In genomic region chr9:107239474-107239873, GRCh38 we compare ENCODE assay signal across 9 cellular contexts. TPM values are rescaled to one million over a fixed set of nuclear protein-coding genes. Genes with fewer than 3 reads are reported as not detected.
DNase-seq lines count a peak whose midpoint lies in the region; ATAC-seq and TF ChIP-seq lines count a peak whose summit lies in the region.
"Had no signal": no experiment of that assay in that cellular context is flagged by ENCODE, and none has a peak within 500 bp of the region (broad histone marks: within the 10 kb centered on the region; RNA-seq: fewer than 3 reads in every experiment).

No MANE protein-coding gene starts in this region.

- H3K4me1 ChIP-seq in MM.1S (ENCODE audit: low read length) (no peaks in the 10 kb centered on the region), mesendoderm (ENCODE audit: control insufficient read depth, low read depth, low read length) (peaks cover 2% of the 10 kb centered on the region), transverse colon (peaks cover 6 to 11% (median 10%) of the 10 kb centered on the region in 4 donors)

- no peak overlapping the region for H3K18ac ChIP-seq in mesendoderm (ENCODE audit: low read length)

- no peak overlapping the region for H3K27ac Mint-ChIP-seq in chondrocyte (ENCODE audit: unreplicated experiment)
- H3K27ac Mint-ChIP-seq in activated CD4-positive, alpha-beta T cell treated with anti-CD3 and anti-CD28 coated beads, Interleukin-2, amount 10 ng/mL, durations not matched to agents 24 days and 14 days: no peak overlapping the region

- peak; percentile 63 for DNase-seq in ELR (ENCODE audit: low read depth)
- no peak for DNase-seq in MM.1S
- DNase-seq in chondrocyte (ENCODE audit: low spot score): no peak
- peak; percentile 44 for DNase-seq in mesendoderm
- no peak for DNase-seq in transverse colon
- no peak for DNase-seq in activated CD4-positive, alpha-beta T cell treated with anti-CD3 and anti-CD28 coated beads, Interleukin-2, amount 10 ng/mL, durations not matched to agents 24 days and 14 days
- DNase-seq: stimulated activated CD4-positive, alpha-beta T cell treated with anti-CD3 and anti-CD28 coated beads, Interleukin-15, amount 100 ng/mL, for 24 hours had no signal

- no peak overlapping the region for H2BK120ac ChIP-seq in mesendoderm (ENCODE audit: low read depth, low read length)

- H3K27ac ChIP-seq in MM.1S (ENCODE audit: low read length): no peak overlapping the region
- no peak overlapping the region for H3K27ac ChIP-seq in mesendoderm (ENCODE audit: low read depth, low read length)
- no peak overlapping the region for H3K27ac ChIP-seq in transverse colon

- H2BK5ac ChIP-seq in mesendoderm (ENCODE audit: low read length): no peak overlapping the region

- TF ChIP-seq POLR2A in transverse colon (IDR thresholded peaks at IDR 0.05): no peak

- no peak overlapping the region for H3K4ac ChIP-seq in mesendoderm (ENCODE audit: low read depth, low read length)

- H3K79me2 ChIP-seq in MM.1S (ENCODE audit: low read length): no peaks in the 10 kb centered on the region
- H3K79me2 ChIP-seq in mesendoderm (ENCODE audit: control insufficient read depth, insufficient read depth, low read length): no peaks in the 10 kb centered on the region

- H3K9me3 ChIP-seq in MM.1S (replicated peaks; ENCODE audit: insufficient read depth, low read length) (no peaks in the 10 kb centered on the region), transverse colon (no peaks in the 10 kb centered on the region)

- H3K27me3 ChIP-seq in MM.1S (replicated peaks; ENCODE audit: insufficient read depth, low read length) (no peaks in the 10 kb centered on the region), mesendoderm (ENCODE audit: insufficient read depth, low read length, poor library complexity) (no peaks in the 10 kb centered on the region), transverse colon (no peaks in the 10 kb centered on the region)

- H3K36me3 Mint-ChIP-seq in chondrocyte (ENCODE audit: low read depth): no peaks in the 10 kb centered on the region
- H3K36me3 Mint-ChIP-seq in activated CD4-positive, alpha-beta T cell treated with anti-CD3 and anti-CD28 coated beads, Interleukin-2, amount 10 ng/mL, durations not matched to agents 24 days and 14 days (ENCODE audit: low read depth): no peaks in the 10 kb centered on the region

- H3K27me3 Mint-ChIP-seq in chondrocyte (ENCODE audit: low read depth): no peaks in the 10 kb centered on the region
- peaks cover 7% of the 10 kb centered on the region for H3K27me3 Mint-ChIP-seq in activated CD4-positive, alpha-beta T cell treated with anti-CD3 and anti-CD28 coated beads, Interleukin-2, amount 10 ng/mL, durations not matched to agents 24 days and 14 days

- H3K9ac ChIP-seq in MM.1S (ENCODE audit: low read length) (no peak overlapping the region), mesendoderm (ENCODE audit: low read length) (no peak overlapping the region)

- no peak overlapping the region for H4K8ac ChIP-seq in mesendoderm (ENCODE audit: low read depth, low read length)

- intact Hi-C loops in transverse colon (cut with DNase I; ENCODE audit: low total_unique reads): no loop called here
- intact Hi-C loops in activated CD4-positive, alpha-beta T cell treated with anti-CD3 and anti-CD28 coated beads, Interleukin-2, amount 10 ng/mL, durations not matched to agents 24 days and 14 days (cut with micrococcal nuclease): no loop called here

- no CpG with 5 or more reads among the region's 2 CpGs for WGBS in mesendoderm (ENCODE audit: extremely low coverage, insufficient coverage, low lambda C conversion rate)
- WGBS in transverse colon (ENCODE audit: low coverage in 1 of 2), 2 donors: 63% methylated on average over 2 of the region's 2 CpGs

- in situ Hi-C loops in transverse colon (cut with MboI; ENCODE audit: low pct_ligation_motif_present in 1 of 4, low pct_unique_long_range_greater_than_20kb in 1 of 4, low sequenced_read_pairs in 3 of 4): loop anchor here in 1 of 4 donors (10.0 kb wide), 1 partner anchor 105 kb away; no protein-coding TSS in a partner anchor

- no peak overlapping the region for H2BK15ac ChIP-seq in mesendoderm (replicated peaks; ENCODE audit: low read depth)

- no peaks in the 10 kb centered on the region for H3K9me2 ChIP-seq in MM.1S (replicated peaks; ENCODE audit: insufficient read depth, low read length)

- no peak overlapping the region for H2AK5ac ChIP-seq in mesendoderm (ENCODE audit: low read length)

- no peak overlapping the region for H2AFZ ChIP-seq in MM.1S (ENCODE audit: low read length)

- no peaks in the 10 kb centered on the region for H3K9me3 Mint-ChIP-seq in chondrocyte (ENCODE audit: low read depth)
- no peaks in the 10 kb centered on the region for H3K9me3 Mint-ChIP-seq in activated CD4-positive, alpha-beta T cell treated with anti-CD3 and anti-CD28 coated beads, Interleukin-2, amount 10 ng/mL, durations not matched to agents 24 days and 14 days

- ATAC-seq in GM19351 (IDR thresholded peaks at IDR 0.05; ENCODE audit: unreplicated experiment): no peak
- no peak for ATAC-seq in GM19023 (IDR thresholded peaks at IDR 0.05; ENCODE audit: unreplicated experiment)

- H3K4me2 ChIP-seq in MM.1S (ENCODE audit: low read depth, low read length): no peak overlapping the region
- H3K4me2 ChIP-seq in mesendoderm (ENCODE audit: low read length): no peak overlapping the region

- no peaks in the 10 kb centered on the region for H3K79me1 ChIP-seq in mesendoderm (ENCODE audit: low read length)

- H3K4me3 ChIP-seq in MM.1S (ENCODE audit: low read length) (no peak overlapping the region), mesendoderm (ENCODE audit: low read length) (no peak overlapping the region), transverse colon (no peak overlapping the region)

- H3K4me3 Mint-ChIP-seq in chondrocyte (ENCODE audit: unreplicated experiment): no peak overlapping the region
- H3K4me3 Mint-ChIP-seq in activated CD4-positive, alpha-beta T cell treated with anti-CD3 and anti-CD28 coated beads, Interleukin-2, amount 10 ng/mL, durations not matched to agents 24 days and 14 days: no peak overlapping the region

- H3K36me3 ChIP-seq in MM.1S (replicated peaks; ENCODE audit: insufficient read depth, low read length): no peaks in the 10 kb centered on the region
- H3K36me3 ChIP-seq in mesendoderm (ENCODE audit: control insufficient read depth, insufficient read depth, low read length): no peaks in the 10 kb centered on the region
- no peaks in the 10 kb centered on the region for H3K36me3 ChIP-seq in transverse colon

- no peak overlapping the region for H3K23ac ChIP-seq in mesendoderm (ENCODE audit: low read length)

- peaks cover 13% of the 10 kb centered on the region for H3K4me1 Mint-ChIP-seq in chondrocyte (ENCODE audit: low read depth)
- peaks cover 13% of the 10 kb centered on the region for H3K4me1 Mint-ChIP-seq in activated CD4-positive, alpha-beta T cell treated with anti-CD3 and anti-CD28 coated beads, Interleukin-2, amount 10 ng/mL, durations not matched to agents 24 days and 14 days

- no peak for TF ChIP-seq EP300 in transverse colon (IDR thresholded peaks at IDR 0.05; ENCODE audit: low read depth)

- H4K5ac ChIP-seq in mesendoderm (ENCODE audit: low read length): no peak overlapping the region

- H3F3A ChIP-seq in MM.1S (ENCODE audit: insufficient read depth, low read length): no peaks in the 10 kb centered on the region

- no peak overlapping the region for H3K56ac ChIP-seq in mesendoderm (ENCODE audit: low read length)

- TF ChIP-seq CTCF in MM.1S (IDR thresholded peaks at IDR 0.05; ENCODE audit: low read length): peak; percentile 35
- TF ChIP-seq CTCF in chondrocyte (IDR thresholded peaks at IDR 0.05): peak; percentile 36
- TF ChIP-seq CTCF in transverse colon (IDR thresholded peaks at IDR 0.05): peak in 1 of 5 experiments; percentile 13

- H4K20me1 ChIP-seq in MM.1S (ENCODE audit: insufficient read depth, low read length): no peaks in the 10 kb centered on the region

RNA-seq across cellular contexts. Expression of gene RAD23B, which starts 43.6 kb away (rescaled TPM):
- total RNA-seq in chondrocyte: 114 to 127 TPM (median 124 TPM) in 3 replicates
- polyA plus RNA-seq in mesendoderm (2013, experiment 1 of 2): 172 TPM
- polyA plus RNA-seq in mesendoderm (2013, experiment 2 of 2): 180 TPM
- total RNA-seq in transverse colon: 10 to 100 TPM; 41.8 to 75.2 (median 54.9) TPM
- 148 and 150 TPM in 2 replicates for total RNA-seq in activated CD4-positive, alpha-beta T cell treated with anti-CD3 and anti-CD28 coated beads, Interleukin-2, amount 10 ng/mL, durations not matched to agents 24 days and 14 days

Comparison
In these comparisons a context has a peak if more than half of its experiments do, and no peak if none do; other contexts are left out.
1. DNase-seq: peak in ELR (single experiment) and mesendoderm (single experiment); none in MM.1S (single experiment), chondrocyte (single experiment), transverse colon (single experiment) and activated CD4-positive, alpha-beta T cell treated with anti-CD3 and anti-CD28 coated beads, Interleukin-2, amount 10 ng/mL, durations not matched to agents 24 days and 14 days (single experiment).